Comparison of ENCODE assay signal across 17 cellular contexts in the genomic region with DNA sequence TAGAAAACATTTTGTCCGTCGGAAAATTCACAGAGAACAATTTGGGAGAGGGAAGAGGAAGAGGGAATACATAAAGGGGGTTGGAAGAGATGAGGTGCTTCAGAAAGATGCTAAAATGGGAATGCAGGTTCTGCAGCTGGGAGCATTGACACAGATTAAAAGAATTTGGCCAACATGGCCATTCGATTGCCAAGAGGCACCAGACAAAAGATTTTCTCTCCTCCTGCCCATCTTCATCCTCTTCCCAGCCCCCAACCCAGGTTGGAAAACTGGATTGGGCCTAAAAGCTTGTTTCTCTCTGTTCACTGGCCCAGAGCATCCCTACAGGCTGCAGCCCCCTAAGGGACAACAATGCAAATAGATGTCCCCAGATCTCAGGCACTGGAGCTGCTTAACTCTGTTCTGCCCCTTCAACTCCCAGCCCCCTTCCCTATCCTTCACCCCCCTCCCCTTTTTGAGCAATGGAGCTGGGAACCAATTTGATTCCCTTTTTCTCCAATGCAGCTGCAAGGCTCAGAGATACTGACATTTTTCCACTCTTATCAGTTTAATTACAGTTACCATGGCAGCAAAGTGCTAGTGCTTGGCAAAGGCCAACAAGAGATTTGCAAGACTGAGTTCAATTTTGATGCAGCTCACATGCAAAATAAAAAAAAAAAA. TPM values are rescaled to one million over a fixed set of nuclear protein-coding genes. Genes with fewer than 3 reads are reported as not detected.
DNase-seq lines count a peak whose midpoint lies in the region; ATAC-seq and TF ChIP-seq lines count a peak whose summit lies in the region.
"Had no signal": no experiment of that assay in that cellular context is flagged by ENCODE, and none has a peak within 500 bp of the region (broad histone marks: within the 10 kb centered on the region; RNA-seq: fewer than 3 reads in every experiment).

No MANE protein-coding gene starts in this region.

- TF ChIP-seq CTCF in fibroblast of pulmonary artery (IDR thresholded peaks at IDR 0.05; ENCODE audit: low read length, missing control alignments) (no peak), sigmoid colon (IDR thresholded peaks at IDR 0.05) (no peak), GM10248 (IDR thresholded peaks at IDR 0.05; ENCODE audit: control extremely low read depth, extremely low read depth, low read depth, missing control alignments) (no peak)

- no peak overlapping the region for H3K4me2 ChIP-seq in mesenchymal stem cell (ENCODE audit: low read length, poor library complexity, severe bottlenecking)

- no peaks in the 10 kb centered on the region for H3K79me1 ChIP-seq in mesenchymal stem cell (replicated peaks; ENCODE audit: low read length, poor library complexity, severe bottlenecking)

- H3K27me3 ChIP-seq in HUES48 (ENCODE audit: control insufficient read depth, insufficient read depth, low read length) (peaks cover 60% of the 10 kb centered on the region), sigmoid colon (no peaks in the 10 kb centered on the region), mesenchymal stem cell (ENCODE audit: control insufficient read depth in 1 of 2, insufficient read depth in 1 of 2, low read length in 2 of 2) (peaks cover 0 to 11% of the 10 kb centered on the region in 2 experiments)

- H3K18ac ChIP-seq in mesenchymal stem cell (ENCODE audit: low read depth in 1 of 2, low read length in 2 of 2), result no peak overlapping the region

- H3K36me3 ChIP-seq in HUES48 (ENCODE audit: control insufficient read depth, insufficient read depth, low read length) (no peaks in the 10 kb centered on the region), sigmoid colon (no peaks in the 10 kb centered on the region), mesenchymal stem cell (ENCODE audit: control insufficient read depth in 1 of 2, insufficient read depth in 2 of 2, low read depth in 1 of 2, low read length in 2 of 2) (no peaks in the 10 kb centered on the region)

- H3K27ac ChIP-seq in HUES48 (ENCODE audit: low read depth, low read length), result no peak overlapping the region
- H3K27ac ChIP-seq in sigmoid colon, result peak overlapping the region; percentile 84 to 91 (median 84)
- H3K27ac ChIP-seq in mesenchymal stem cell (ENCODE audit: low read length, poor library complexity, severe bottlenecking), result no peak overlapping the region

- H3K9ac ChIP-seq in HUES48 (ENCODE audit: low read depth, low read length), result no peak overlapping the region
- no peak overlapping the region for H3K9ac ChIP-seq in mesenchymal stem cell (ENCODE audit: low read length)

- WGBS in sigmoid colon, 2 donors, result 87% methylated on average over 3 of the region's 3 CpGs
- WGBS in mesenchymal stem cell, result 95% methylated on average over 3 of the region's 3 CpGs

- CTCF ChIA-PET in GM10248 (lab: Yijun Ruan, JAX), result interaction anchor here (0.8 to 2.0 kb wide), 3 partner anchors 15 to 242 kb away, joined by 3 to 6 read pairs (median 3); no protein-coding TSS in a partner anchor

- H3K4me3 ChIP-seq in HUES48 (ENCODE audit: low read depth, low read length), result peak overlapping the region; percentile 61
- peak overlapping the region; percentile 79 for H3K4me3 ChIP-seq in fibroblast of pulmonary artery (replicated peaks; ENCODE audit: low read depth, low read length)
- peak overlapping the region; percentile 50 to 67 (median 56) for H3K4me3 ChIP-seq in sigmoid colon
- H3K4me3 ChIP-seq in mesenchymal stem cell (ENCODE audit: insufficient read depth in 1 of 2, low read depth in 1 of 2, low read length in 2 of 2), result peak overlapping the region in 1 of 2 experiments; percentile 80

- H2BK120ac ChIP-seq in mesenchymal stem cell (ENCODE audit: low read depth, low read length), result no peak overlapping the region

- H4K8ac ChIP-seq in mesenchymal stem cell (ENCODE audit: low read length), result no peak overlapping the region

- H2AK5ac ChIP-seq in mesenchymal stem cell (ENCODE audit: low read length, severe bottlenecking), result no peak overlapping the region

- no peak for TF ChIP-seq POLR2A in sigmoid colon (IDR thresholded peaks at IDR 0.05)
- TF ChIP-seq POLR2A in GM18505 (IDR thresholded peaks at IDR 0.05; ENCODE audit: borderline replicate concordance, extremely low read depth, insufficient read depth, insufficient read length), result no peak

- no peak overlapping the region for H2AFZ ChIP-seq in mesenchymal stem cell (ENCODE audit: low read depth, low read length)

- no peak overlapping the region for H2BK15ac ChIP-seq in mesenchymal stem cell (ENCODE audit: low read depth, poor library complexity, severe bottlenecking)

- H3K23ac ChIP-seq in mesenchymal stem cell (ENCODE audit: low read length in 2 of 2), result no peak overlapping the region

- TF ChIP-seq EP300 in sigmoid colon (IDR thresholded peaks at IDR 0.05), result no peak

- POLR2A ChIA-PET in GM10248 (lab: Yijun Ruan, JAX), result no interaction called here

- no peak overlapping the region for H2BK12ac ChIP-seq in mesenchymal stem cell (ENCODE audit: low read length in 2 of 2)

- intact Hi-C loops in sigmoid colon (cut with DNase I), result loop anchor here (2.0 to 10.0 kb wide), 2 partner anchors 217 to 439 kb away; no protein-coding TSS in a partner anchor

- no peak overlapping the region for H3K14ac ChIP-seq in mesenchymal stem cell (ENCODE audit: low read length in 2 of 2)

- no peak overlapping the region for H3K4ac ChIP-seq in mesenchymal stem cell (ENCODE audit: low read depth in 1 of 2, low read length in 2 of 2)

- H4K91ac ChIP-seq in mesenchymal stem cell (ENCODE audit: low read length), result no peak overlapping the region

- no peak overlapping the region for H2BK5ac ChIP-seq in mesenchymal stem cell (ENCODE audit: low read depth, low read length, poor library complexity, severe bottlenecking)

- ATAC-seq in GM18505 (IDR thresholded peaks at IDR 0.05; ENCODE audit: unreplicated experiment), result no peak
- ATAC-seq: natural killer cell, PC-3 had no signal

- H3K4me1 ChIP-seq in HUES48 (ENCODE audit: control insufficient read depth, insufficient read depth, low read length) (peaks cover 39% of the 10 kb centered on the region), sigmoid colon (peaks cover 0 to 18% (median 4%) of the 10 kb centered on the region in 4 donors), mesenchymal stem cell (ENCODE audit: control insufficient read depth, insufficient read depth, low read depth, low read length) (peaks cover 5% of the 10 kb centered on the region)
- H3K4me1 ChIP-seq: Caco-2 had no signal

- DNase-seq in NCI-H345 (lab: John Stamatoyannopoulos, UW) (peak; percentile 69), fibroblast of pulmonary artery (ENCODE audit: low read depth) (peak; percentile 36), sigmoid colon (no peak), cortex of kidney (lab: John Stamatoyannopoulos, UW) (no peak), GM10248 (ENCODE audit: extremely low spot score) (no peak), mesenchymal stem cell (no peak)
- DNase-seq: activated B cell treated with CpG ODN at 0.5 μM for 24 hours; activated effector memory CD4-positive, alpha-beta T cell treated with anti-CD3 and anti-CD28 coated beads, Interleukin-2, amount 50 U/mL, for 16 hours; Caco-2; effector CD8-positive, alpha-beta T cell; Karpas-422; natural killer cell; PC-3; stimulated activated CD4-positive, alpha-beta T cell treated with anti-CD3 and anti-CD28 coated beads, Interleukin-4, amount 100 ng/mL, for 4 hours; trophoblast cell had no signal

- H3K9me3 ChIP-seq in HUES48 (ENCODE audit: control insufficient read depth, insufficient read depth, low read length), result no peaks in the 10 kb centered on the region
- no peaks in the 10 kb centered on the region for H3K9me3 ChIP-seq in sigmoid colon
- no peaks in the 10 kb centered on the region for H3K9me3 ChIP-seq in mesenchymal stem cell (ENCODE audit: control insufficient read depth, low read length)
- H3K9me3 ChIP-seq: Caco-2 had no signal

RNA-seq across cellular contexts. Expression of gene LMO3, which starts 1.9 kb away (rescaled TPM):
- 100 to 1,000 TPM; 228 to 403 (median 367) TPM for total RNA-seq in sigmoid colon
- 1 to 10 TPM in 2 of 3 donors, under 1 TPM in 1; 0.46 to 9.0 (median 5.1) TPM for polyA plus RNA-seq in sigmoid colon
- polyA plus RNA-seq in mesenchymal stem cell (2013, experiment 1 of 2), result 0.03 TPM
- polyA plus RNA-seq in mesenchymal stem cell (2013, experiment 2 of 2), result 0.03 TPM
- total RNA-seq: activated B cell treated with CpG ODN at 0.5 μM for 24 hours, Caco-2, natural killer cell had no signal

Comparison
In these comparisons a context has a peak if more than half of its experiments do, and no peak if none do; other contexts are left out.
1. H3K27ac ChIP-seq: peak in sigmoid colon (4 of 4); none in HUES48 (single experiment) and mesenchymal stem cell (single experiment).
2. DNase-seq: peak in NCI-H345 (single experiment) and fibroblast of pulmonary artery (single experiment); none in sigmoid colon (single experiment), cortex of kidney (single experiment), GM10248 (single experiment) and mesenchymal stem cell (single experiment).